Comparison of ENCODE assay signal across 18 cellular contexts in genomic region chr9:78044886-78045285, GRCh38. TPM values are rescaled to one million over a fixed set of nuclear protein-coding genes. Genes with fewer than 3 reads are reported as not detected.
DNase-seq lines count a peak whose midpoint lies in the region; ATAC-seq, FAIRE-seq and TF ChIP-seq lines count a peak whose summit lies in the region.
"Had no signal": no experiment of that assay in that cellular context is flagged by ENCODE, and none has a peak within 500 bp of the region (broad histone marks: within the 10 kb centered on the region; RNA-seq: fewer than 3 reads in every experiment).

No MANE protein-coding gene starts in this region.

- no peaks in the 10 kb centered on the region for H3K4me1 ChIP-seq in A549
- H3K4me1 ChIP-seq: HAP-1 had no signal

- peak; percentile 13 for DNase-seq in DMS53 (lab: John Stamatoyannopoulos, UW)
- DNase-seq in DMS53 treated with DMSO at 0.1 percent for 48 hours (lab: John Stamatoyannopoulos, UW; ENCODE audit: unreplicated experiment): no peak
- no peak for DNase-seq in A549 (ENCODE audit: low read depth in 1 of 2, low spot score in 1 of 2)
- DNase-seq in GM03348 (ENCODE audit: low spot score): no peak
- DNase-seq: ACHN; C1 segment of cervical spinal cord; Calu3; CD4-positive, alpha-beta memory T cell; DMS79; GF-D8; GM23248; HFFc6 had no signal

- TF ChIP-seq EP300 in A549 (IDR thresholded peaks at IDR 0.05) (no peak), Ishikawa (IDR thresholded peaks at IDR 0.05; ENCODE audit: borderline replicate concordance) (no peak)

- TF ChIP-seq CTCF in A549 (IDR thresholded peaks at IDR 0.05): no peak

- ATAC-seq in A549 (no peak), HG03108 (IDR thresholded peaks at IDR 0.05; ENCODE audit: unreplicated experiment) (no peak)

- 69% methylated on average over 4 of the region's 4 CpGs for WGBS in A549 (ENCODE audit: missing lambda C conversion rate)

- H3K4me2 ChIP-seq in A549: no peak overlapping the region

- no peak overlapping the region for H3K27ac ChIP-seq in A549
- H3K27ac ChIP-seq: 22Rv1, GM23248 had no signal

- CTCF ChIA-PET in A549 (lab: Yijun Ruan, JAX): interaction anchor here (0.8 to 2.4 kb wide), 6 partner anchors 9 to 588 kb away, joined by 3 to 21 read pairs (median 4); no protein-coding TSS in a partner anchor

- TF ChIP-seq RAD21 in A549 (conservative IDR thresholded peaks at IDR 0.05 in 1 of 2, IDR thresholded peaks at IDR 0.05 in 1 of 2) (no peak), Ishikawa (IDR thresholded peaks at IDR 0.05; ENCODE audit: low read depth) (no peak)

- no peaks in the 10 kb centered on the region for H3K9me3 ChIP-seq in A549
- H3K9me3 ChIP-seq: HAP-1 had no signal

- TF ChIP-seq POLR2A in A549 (IDR thresholded peaks at IDR 0.05; ENCODE audit: low read length): no peak

- no peak overlapping the region for H3K4me3 ChIP-seq in A549
- H3K4me3 ChIP-seq: GM23248, HAP-1 had no signal

- no peak for FAIRE-seq in A549 (lab: Jason Lieb, UNC)
- FAIRE-seq: A204.1, GM19239 had no signal

- POLR2A ChIA-PET in A549 (lab: Yijun Ruan, JAX): no interaction called here

TF ChIP-seq in A549, 52 proteins besides CTCF, POLR2A, EP300 and RAD21:
- TF ChIP-seq CBX2 (IDR thresholded peaks at IDR 0.05; ENCODE audit: borderline replicate concordance, low read depth) (no peak), BCL3 (IDR thresholded peaks at IDR 0.05) (no peak), TP53 (CRISPR knock-in tag; IDR thresholded peaks at IDR 0.05) (no peak), USF2 (IDR thresholded peaks at IDR 0.05) (peak; percentile 58), JUNB (IDR thresholded peaks at IDR 0.05) (no peak), HEYL (CRISPR knock-in tag; IDR thresholded peaks at IDR 0.05) (no peak)

TF ChIP-seq in Ishikawa, 13 proteins besides CTCF, POLR2A, EP300 and RAD21:
- TF ChIP-seq NFIC (IDR thresholded peaks at IDR 0.05) (no peak), USF1 (IDR thresholded peaks at IDR 0.05) (peak; percentile 58; the same call in 1 of the 2 replicates)

RNA-seq across cellular contexts. Expression of gene GNAQ, which starts 13.3 kb away (rescaled TPM):
- polyA plus RNA-seq in A549 (2011; rRNA removed) (53.7 and 60.0 TPM in 2 replicates), A549 (2017; fragmentation: RNase III; extraction: RNeasy Plus Mini Kit Qiagen cat#74134 plus additional on column Dnase treatment) (17.1 to 18.2 TPM (median 17.9 TPM) in 3 replicates)
- 6.8 and 8.2 TPM in 2 replicates for polyA plus RNA-seq in A549 (2012; cell fraction: cytosol; rRNA removed)
- polyA plus RNA-seq in A549 (2012; cell fraction: nucleus; rRNA removed): 3.3 and 5.8 TPM in 2 replicates
- 45.7 and 46.6 TPM in 2 replicates for polyA minus RNA-seq in A549 (2011; rRNA and poly(A)+ RNA removed)
